In genomic region chr15:88912500-88912921, GRCh38 we compare ENCODE assay signal across 8 cellular contexts. TPM values are rescaled to one million over a fixed set of nuclear protein-coding genes. Genes with fewer than 3 reads are reported as not detected.
DNase-seq lines count a peak whose midpoint lies in the region; ATAC-seq and TF ChIP-seq lines count a peak whose summit lies in the region.

No MANE protein-coding gene starts in this region.

- H3K36me3 Mint-ChIP-seq in activated T-cell treated with anti-CD3 and anti-CD28 coated beads, Interleukin-2, amount 50 U/mL, for 72 hours (ENCODE audit: insufficient read depth in 2 of 2), result no peaks in the 10 kb centered on the region

- peak overlapping the region; percentile 90 to 100 for H3K4me3 Mint-ChIP-seq in activated T-cell treated with anti-CD3 and anti-CD28 coated beads, Interleukin-2, amount 50 U/mL, for 72 hours

- H3K27ac ChIP-seq in brain microvascular endothelial cell (peak overlapping the region; percentile 66), temporal lobe (ENCODE audit: low read depth, low read length) (peak overlapping the region; percentile 65)

- no peak for ATAC-seq in activated T-cell treated with anti-CD3 and anti-CD28 coated beads, Interleukin-2, amount 50 U/mL, for 72 hours (replicated peaks in 1 of 2)
- no peak for ATAC-seq in HG02763 (IDR thresholded peaks at IDR 0.05; ENCODE audit: unreplicated experiment)
- ATAC-seq in GM19467 (IDR thresholded peaks at IDR 0.05; ENCODE audit: unreplicated experiment), result no peak

- no peak for DNase-seq in activated T-cell treated with anti-CD3 and anti-CD28 coated beads, Interleukin-2, amount 50 U/mL, for 72 hours
- DNase-seq in activated T-cell treated with anti-CD3 and anti-CD28 coated beads, Interleukin-2, amount 50 U/mL, for 48 hours, result no peak
- DNase-seq in brain microvascular endothelial cell (no peak), left kidney (ENCODE audit: low read depth, low spot score) (peak; percentile 79), NCI-H1048 (lab: John Stamatoyannopoulos, UW) (no peak)

- no peaks in the 10 kb centered on the region for H3K9me3 Mint-ChIP-seq in activated T-cell treated with anti-CD3 and anti-CD28 coated beads, Interleukin-2, amount 50 U/mL, for 72 hours

- peak overlapping the region; percentile 76 for H3K4me3 ChIP-seq in brain microvascular endothelial cell (ENCODE audit: low read depth, low read length)

- H3K27me3 ChIP-seq in brain microvascular endothelial cell (replicated peaks), result no peaks in the 10 kb centered on the region

- no peak overlapping the region for H3K27ac Mint-ChIP-seq in activated T-cell treated with anti-CD3 and anti-CD28 coated beads, Interleukin-2, amount 50 U/mL, for 72 hours

- no peaks in the 10 kb centered on the region for H3K27me3 Mint-ChIP-seq in activated T-cell treated with anti-CD3 and anti-CD28 coated beads, Interleukin-2, amount 50 U/mL, for 72 hours (ENCODE audit: low read depth)

- in situ Hi-C loops in brain microvascular endothelial cell (cut with HindIII; ENCODE audit: low pct_ligation_motif_present, low sequenced_read_pairs), result loop anchor here (25.0 kb wide), 1 partner anchor 100 kb away; no protein-coding TSS in a partner anchor

- H3K4me1 Mint-ChIP-seq in activated T-cell treated with anti-CD3 and anti-CD28 coated beads, Interleukin-2, amount 50 U/mL, for 72 hours (ENCODE audit: low read depth), result peaks cover 29% of the 10 kb centered on the region

- peaks cover 14% of the 10 kb centered on the region for H3K36me3 ChIP-seq in brain microvascular endothelial cell (replicated peaks)

- no peak for TF ChIP-seq CTCF in brain microvascular endothelial cell (IDR thresholded peaks at IDR 0.05; ENCODE audit: low read depth, low read length, missing control alignments)

RNA-seq across cellular contexts. Expression of gene MFGE8, which starts 0.7 kb away (rescaled TPM):
- total RNA-seq in activated T-cell treated with anti-CD3 and anti-CD28 coated beads, Interleukin-2, amount 50 U/mL, for 72 hours, result 10 to 100 TPM; 21.7 to 27.7 TPM
- total RNA-seq in temporal lobe, result 27.5 TPM

RNA-seq across cellular contexts. Expression of gene HAPLN3, which starts 17.2 kb away (rescaled TPM):
- total RNA-seq in activated T-cell treated with anti-CD3 and anti-CD28 coated beads, Interleukin-2, amount 50 U/mL, for 72 hours, result 100 to 1,000 TPM in 1 of 2 donors, 10 to 100 TPM in 1; 82.5 to 114 TPM
- 4.7 TPM for total RNA-seq in temporal lobe

Comparison
In these comparisons a context has a peak if more than half of its experiments do, and no peak if none do; other contexts are left out.
1. RNA of gene HAPLN3, which starts 17.2 kb away (total RNA-seq): 82.5 to 114 TPM in activated T-cell treated with anti-CD3 and anti-CD28 coated beads, Interleukin-2, amount 50 U/mL, for 72 hours; 4.7 TPM in temporal lobe (single experiment); every median in the first group is over 10 times any median in the second.